Comparison of ENCODE assay signal across 20 cellular contexts in genomic region chr1:18917071-18917799, GRCh38. TPM values are rescaled to one million over a fixed set of nuclear protein-coding genes. Genes with fewer than 3 reads are reported as not detected.
DNase-seq lines count a peak whose midpoint lies in the region; ATAC-seq and TF ChIP-seq lines count a peak whose summit lies in the region.
"Had no signal": no experiment of that assay in that cellular context is flagged by ENCODE, and none has a peak within 500 bp of the region (broad histone marks: within the 10 kb centered on the region; RNA-seq: fewer than 3 reads in every experiment).

No MANE protein-coding gene starts in this region.

- no peak for DNase-seq in activated naive CD4-positive, alpha-beta T cell treated with anti-CD3 and anti-CD28 coated beads for 36 hours
- no peak for DNase-seq in WTC11 (ENCODE audit: low spot score)
- DNase-seq in glutamatergic neuron, result no peak
- DNase-seq in stimulated activated naive B cell treated with anti-CD40 and anti-IgM and Interleukin-4, amounts not matched to agents 10 μg/mL and 1 μg/mL and 100 μg/mL, for 72 hours, result no peak
- no peak for DNase-seq in NAMALWA (ENCODE audit: low spot score)
- DNase-seq in NCI-H2227 treated with DMSO at 0.1 percent for 48 hours (lab: John Stamatoyannopoulos, UW), result no peak
- DNase-seq: DMS153, GF-D8, KBM-7, NCI-H1417, NCI-H187, NCI-H2107, NCI-H226, NCI-H524 treated with DMSO at 0.1 percent for 48 hours, PC-9, SJCRH30 had no signal

- peak overlapping the region; percentile 65 for H3K27ac Mint-ChIP-seq in activated naive CD4-positive, alpha-beta T cell treated with anti-CD3 and anti-CD28 coated beads, Interleukin-2, amount 50 U/mL, for 24 hours
- H3K27ac Mint-ChIP-seq in activated naive CD4-positive, alpha-beta T cell treated with anti-CD3 and anti-CD28 coated beads for 36 hours, result no peak overlapping the region
- H3K27ac Mint-ChIP-seq in WTC11 (peak overlapping the region; percentile 53; the same call in 1 of the 2 replicates), glutamatergic neuron (ENCODE audit: unreplicated experiment) (peak overlapping the region; percentile 75)
- peak overlapping the region; percentile 20 for H3K27ac Mint-ChIP-seq in stimulated activated naive B cell treated with anti-CD40 and anti-IgM and Interleukin-4, amounts not matched to agents 10 μg/mL and 1 μg/mL and 100 μg/mL, for 72 hours
- H3K27ac Mint-ChIP-seq: GM23338 had no signal

- CTCF ChIA-PET in activated naive CD4-positive, alpha-beta T cell treated with anti-CD3 and anti-CD28 coated beads for 36 hours (lab: Charles Lee), result no interaction called here
- CTCF ChIA-PET in WTC11 (lab: Charles Lee), result interaction anchor here (1.4 to 6.9 kb wide), 4 partner anchors 10 to 42 kb away, joined by 3 to 107 read pairs (median 10); no protein-coding TSS in a partner anchor

- H3K9me3 Mint-ChIP-seq in activated naive CD4-positive, alpha-beta T cell treated with anti-CD3 and anti-CD28 coated beads, Interleukin-2, amount 50 U/mL, for 24 hours, result no peaks in the 10 kb centered on the region
- H3K9me3 Mint-ChIP-seq in activated naive CD4-positive, alpha-beta T cell treated with anti-CD3 and anti-CD28 coated beads for 36 hours, result no peaks in the 10 kb centered on the region
- no peaks in the 10 kb centered on the region for H3K9me3 Mint-ChIP-seq in WTC11
- peaks cover 13% of the 10 kb centered on the region for H3K9me3 Mint-ChIP-seq in glutamatergic neuron (ENCODE audit: unreplicated experiment)
- H3K9me3 Mint-ChIP-seq in stimulated activated naive B cell treated with anti-CD40 and anti-IgM and Interleukin-4, amounts not matched to agents 10 μg/mL and 1 μg/mL and 100 μg/mL, for 72 hours, result no peaks in the 10 kb centered on the region
- H3K9me3 Mint-ChIP-seq: CD4-positive, alpha-beta memory T cell; GM23338 had no signal

- no peaks in the 10 kb centered on the region for H3K36me3 Mint-ChIP-seq in activated naive CD4-positive, alpha-beta T cell treated with anti-CD3 and anti-CD28 coated beads, Interleukin-2, amount 50 U/mL, for 24 hours
- H3K36me3 Mint-ChIP-seq in activated naive CD4-positive, alpha-beta T cell treated with anti-CD3 and anti-CD28 coated beads for 36 hours (ENCODE audit: low read depth), result peaks cover 5% of the 10 kb centered on the region
- no peaks in the 10 kb centered on the region for H3K36me3 Mint-ChIP-seq in WTC11
- H3K36me3 Mint-ChIP-seq in glutamatergic neuron (ENCODE audit: unreplicated experiment), result peaks cover 4% of the 10 kb centered on the region
- peaks cover 20 to 28% of the 10 kb centered on the region in 2 donors for H3K36me3 Mint-ChIP-seq in stimulated activated naive B cell treated with anti-CD40 and anti-IgM and Interleukin-4, amounts not matched to agents 10 μg/mL and 1 μg/mL and 100 μg/mL, for 72 hours

- no peak for TF ChIP-seq CTCF in WTC11 (IDR thresholded peaks at IDR 0.05)
- TF ChIP-seq CTCF in glutamatergic neuron (IDR thresholded peaks at IDR 0.05; ENCODE audit: partially characterized antibody, unreplicated experiment), result no peak

- no peak overlapping the region for H3K4me3 Mint-ChIP-seq in activated naive CD4-positive, alpha-beta T cell treated with anti-CD3 and anti-CD28 coated beads, Interleukin-2, amount 50 U/mL, for 24 hours
- no peak overlapping the region for H3K4me3 Mint-ChIP-seq in activated naive CD4-positive, alpha-beta T cell treated with anti-CD3 and anti-CD28 coated beads for 36 hours
- H3K4me3 Mint-ChIP-seq in WTC11, result no peak overlapping the region
- no peak overlapping the region for H3K4me3 Mint-ChIP-seq in glutamatergic neuron (ENCODE audit: unreplicated experiment)
- H3K4me3 Mint-ChIP-seq in stimulated activated naive B cell treated with anti-CD40 and anti-IgM and Interleukin-4, amounts not matched to agents 10 μg/mL and 1 μg/mL and 100 μg/mL, for 72 hours, result no peak overlapping the region
- H3K4me3 Mint-ChIP-seq: CD4-positive, alpha-beta memory T cell; GM23338 had no signal

- POLR2A ChIA-PET in WTC11 (lab: Charles Lee), result no interaction called here

- intact Hi-C loops in activated naive CD4-positive, alpha-beta T cell treated with anti-CD3 and anti-CD28 coated beads for 36 hours (cut with micrococcal nuclease), result no loop called here

- peaks cover 13% of the 10 kb centered on the region for H3K4me1 Mint-ChIP-seq in activated naive CD4-positive, alpha-beta T cell treated with anti-CD3 and anti-CD28 coated beads, Interleukin-2, amount 50 U/mL, for 24 hours
- H3K4me1 Mint-ChIP-seq in activated naive CD4-positive, alpha-beta T cell treated with anti-CD3 and anti-CD28 coated beads for 36 hours (ENCODE audit: low read depth), result peaks cover 12% of the 10 kb centered on the region
- H3K4me1 Mint-ChIP-seq in WTC11 (peaks cover 5% of the 10 kb centered on the region), glutamatergic neuron (ENCODE audit: low read depth, unreplicated experiment) (peaks cover 37% of the 10 kb centered on the region)
- peaks cover 5 to 9% of the 10 kb centered on the region in 2 donors for H3K4me1 Mint-ChIP-seq in stimulated activated naive B cell treated with anti-CD40 and anti-IgM and Interleukin-4, amounts not matched to agents 10 μg/mL and 1 μg/mL and 100 μg/mL, for 72 hours

- no peak for ATAC-seq in WTC11
- ATAC-seq in stimulated activated naive B cell treated with anti-CD40 and anti-IgM and Interleukin-4, amounts not matched to agents 10 μg/mL and 1 μg/mL and 100 μg/mL, for 72 hours (replicated peaks), result no peak
- ATAC-seq: GM23338 had no signal

- no peaks in the 10 kb centered on the region for H3K27me3 Mint-ChIP-seq in activated naive CD4-positive, alpha-beta T cell treated with anti-CD3 and anti-CD28 coated beads, Interleukin-2, amount 50 U/mL, for 24 hours
- H3K27me3 Mint-ChIP-seq in activated naive CD4-positive, alpha-beta T cell treated with anti-CD3 and anti-CD28 coated beads for 36 hours (ENCODE audit: low read depth), result no peaks in the 10 kb centered on the region
- no peaks in the 10 kb centered on the region for H3K27me3 Mint-ChIP-seq in WTC11 (ENCODE audit: low read depth)
- peaks cover 22% of the 10 kb centered on the region for H3K27me3 Mint-ChIP-seq in glutamatergic neuron (ENCODE audit: unreplicated experiment)
- no peaks in the 10 kb centered on the region for H3K27me3 Mint-ChIP-seq in stimulated activated naive B cell treated with anti-CD40 and anti-IgM and Interleukin-4, amounts not matched to agents 10 μg/mL and 1 μg/mL and 100 μg/mL, for 72 hours
- H3K27me3 Mint-ChIP-seq: CD4-positive, alpha-beta memory T cell had no signal

TF ChIP-seq in WTC11, 78 proteins besides CTCF, POLR2A, EP300 and RAD21 (continues in another document):
- TF ChIP-seq, protein P1, sequence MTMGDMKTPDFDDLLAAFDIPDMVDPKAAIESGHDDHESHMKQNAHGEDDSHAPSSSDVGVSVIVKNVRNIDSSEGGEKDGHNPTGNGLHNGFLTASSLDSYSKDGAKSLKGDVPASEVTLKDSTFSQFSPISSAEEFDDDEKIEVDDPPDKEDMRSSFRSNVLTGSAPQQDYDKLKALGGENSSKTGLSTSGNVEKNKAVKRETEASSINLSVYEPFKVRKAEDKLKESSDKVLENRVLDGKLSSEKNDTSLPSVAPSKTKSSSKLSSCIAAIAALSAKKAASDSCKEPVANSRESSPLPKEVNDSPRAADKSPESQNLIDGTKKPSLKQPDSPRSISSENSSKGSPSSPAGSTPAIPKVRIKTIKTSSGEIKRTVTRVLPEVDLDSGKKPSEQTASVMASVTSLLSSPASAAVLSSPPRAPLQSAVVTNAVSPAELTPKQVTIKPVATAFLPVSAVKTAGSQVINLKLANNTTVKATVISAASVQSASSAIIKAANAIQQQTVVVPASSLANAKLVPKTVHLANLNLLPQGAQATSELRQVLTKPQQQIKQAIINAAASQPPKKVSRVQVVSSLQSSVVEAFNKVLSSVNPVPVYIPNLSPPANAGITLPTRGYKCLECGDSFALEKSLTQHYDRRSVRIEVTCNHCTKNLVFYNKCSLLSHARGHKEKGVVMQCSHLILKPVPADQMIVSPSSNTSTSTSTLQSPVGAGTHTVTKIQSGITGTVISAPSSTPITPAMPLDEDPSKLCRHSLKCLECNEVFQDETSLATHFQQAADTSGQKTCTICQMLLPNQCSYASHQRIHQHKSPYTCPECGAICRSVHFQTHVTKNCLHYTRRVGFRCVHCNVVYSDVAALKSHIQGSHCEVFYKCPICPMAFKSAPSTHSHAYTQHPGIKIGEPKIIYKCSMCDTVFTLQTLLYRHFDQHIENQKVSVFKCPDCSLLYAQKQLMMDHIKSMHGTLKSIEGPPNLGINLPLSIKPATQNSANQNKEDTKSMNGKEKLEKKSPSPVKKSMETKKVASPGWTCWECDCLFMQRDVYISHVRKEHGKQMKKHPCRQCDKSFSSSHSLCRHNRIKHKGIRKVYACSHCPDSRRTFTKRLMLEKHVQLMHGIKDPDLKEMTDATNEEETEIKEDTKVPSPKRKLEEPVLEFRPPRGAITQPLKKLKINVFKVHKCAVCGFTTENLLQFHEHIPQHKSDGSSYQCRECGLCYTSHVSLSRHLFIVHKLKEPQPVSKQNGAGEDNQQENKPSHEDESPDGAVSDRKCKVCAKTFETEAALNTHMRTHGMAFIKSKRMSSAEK (CRISPR knock-in tag; IDR thresholded peaks at IDR 0.05; ENCODE audit: borderline replicate concordance), result no peak
- TF ChIP-seq, protein P2, sequence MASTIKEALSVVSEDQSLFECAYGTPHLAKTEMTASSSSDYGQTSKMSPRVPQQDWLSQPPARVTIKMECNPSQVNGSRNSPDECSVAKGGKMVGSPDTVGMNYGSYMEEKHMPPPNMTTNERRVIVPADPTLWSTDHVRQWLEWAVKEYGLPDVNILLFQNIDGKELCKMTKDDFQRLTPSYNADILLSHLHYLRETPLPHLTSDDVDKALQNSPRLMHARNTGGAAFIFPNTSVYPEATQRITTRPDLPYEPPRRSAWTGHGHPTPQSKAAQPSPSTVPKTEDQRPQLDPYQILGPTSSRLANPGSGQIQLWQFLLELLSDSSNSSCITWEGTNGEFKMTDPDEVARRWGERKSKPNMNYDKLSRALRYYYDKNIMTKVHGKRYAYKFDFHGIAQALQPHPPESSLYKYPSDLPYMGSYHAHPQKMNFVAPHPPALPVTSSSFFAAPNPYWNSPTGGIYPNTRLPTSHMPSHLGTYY (CRISPR knock-in tag; IDR thresholded peaks at IDR 0.05), result no peak
- TF ChIP-seq TEAD4 (CRISPR knock-in tag; IDR thresholded peaks at IDR 0.05), result no peak

RNA-seq across cellular contexts. Expression of gene ALDH4A1, which starts 14.9 kb away (rescaled TPM):
- 10 to 100 TPM; 11.6 to 12.5 TPM for total RNA-seq in activated naive CD4-positive, alpha-beta T cell treated with anti-CD3 and anti-CD28 coated beads for 36 hours
- 31.0 to 37.5 TPM (median 36.2 TPM) in 3 replicates for total RNA-seq in WTC11 (2021)
- total RNA-seq in glutamatergic neuron (ENCODE audit: unreplicated experiment), result 28.9 TPM

RNA-seq across cellular contexts. Expression of gene IFFO2, which starts 39.2 kb away (rescaled TPM):
- total RNA-seq in activated naive CD4-positive, alpha-beta T cell treated with anti-CD3 and anti-CD28 coated beads for 36 hours, result 10 to 100 TPM; 24.9 to 27.0 TPM
- total RNA-seq in WTC11 (2021), result 6.5 to 8.1 TPM (median 6.9 TPM) in 3 replicates
- total RNA-seq in glutamatergic neuron (ENCODE audit: unreplicated experiment), result 107 TPM

RNA-seq across cellular contexts. Expression of gene TAS1R2, which starts 57.8 kb away (rescaled TPM):
- not detected for total RNA-seq in activated naive CD4-positive, alpha-beta T cell treated with anti-CD3 and anti-CD28 coated beads for 36 hours
- not detected in 3 replicates for total RNA-seq in WTC11 (2021)
- not detected for total RNA-seq in glutamatergic neuron (ENCODE audit: unreplicated experiment)
- total RNA-seq: A172; CD4-positive, alpha-beta memory T cell; GM23338; PC-9; SJCRH30 had no signal
